In the genomic region with DNA sequence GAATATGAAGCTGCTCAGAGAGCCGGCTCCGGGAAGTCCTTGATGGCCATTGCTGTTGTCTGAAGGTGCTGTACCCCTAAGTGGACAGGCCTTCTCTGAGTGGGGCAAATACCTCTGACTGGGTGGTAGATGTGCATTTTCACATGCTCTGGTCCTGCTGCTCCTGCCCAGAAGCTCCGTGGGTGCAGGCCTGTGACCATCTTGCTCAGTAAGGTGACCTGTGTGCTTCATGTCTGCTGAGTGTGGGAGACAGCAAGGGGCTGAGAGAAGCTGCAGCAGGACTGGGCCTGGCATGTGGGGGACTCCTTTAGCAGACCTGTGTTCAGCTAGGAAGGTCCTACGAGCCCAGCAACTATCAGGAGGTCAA, we compare ENCODE assay signal across 1 cellular context.
TF ChIP-seq lines count a peak whose summit lies in the region.

No MANE protein-coding gene starts in this region.

TF ChIP-seq in HepG2, 621 proteins besides CTCF, POLR2A, EP300 and RAD21 (continued from another document and continues in another):
- TF ChIP-seq, protein P1, sequence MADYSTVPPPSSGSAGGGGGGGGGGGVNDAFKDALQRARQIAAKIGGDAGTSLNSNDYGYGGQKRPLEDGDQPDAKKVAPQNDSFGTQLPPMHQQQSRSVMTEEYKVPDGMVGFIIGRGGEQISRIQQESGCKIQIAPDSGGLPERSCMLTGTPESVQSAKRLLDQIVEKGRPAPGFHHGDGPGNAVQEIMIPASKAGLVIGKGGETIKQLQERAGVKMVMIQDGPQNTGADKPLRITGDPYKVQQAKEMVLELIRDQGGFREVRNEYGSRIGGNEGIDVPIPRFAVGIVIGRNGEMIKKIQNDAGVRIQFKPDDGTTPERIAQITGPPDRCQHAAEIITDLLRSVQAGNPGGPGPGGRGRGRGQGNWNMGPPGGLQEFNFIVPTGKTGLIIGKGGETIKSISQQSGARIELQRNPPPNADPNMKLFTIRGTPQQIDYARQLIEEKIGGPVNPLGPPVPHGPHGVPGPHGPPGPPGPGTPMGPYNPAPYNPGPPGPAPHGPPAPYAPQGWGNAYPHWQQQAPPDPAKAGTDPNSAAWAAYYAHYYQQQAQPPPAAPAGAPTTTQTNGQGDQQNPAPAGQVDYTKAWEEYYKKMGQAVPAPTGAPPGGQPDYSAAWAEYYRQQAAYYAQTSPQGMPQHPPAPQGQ (CRISPR knock-in tag; IDR thresholded peaks at IDR 0.05; ENCODE audit: borderline replicate concordance), result no peak
- TF ChIP-seq, protein P2, sequence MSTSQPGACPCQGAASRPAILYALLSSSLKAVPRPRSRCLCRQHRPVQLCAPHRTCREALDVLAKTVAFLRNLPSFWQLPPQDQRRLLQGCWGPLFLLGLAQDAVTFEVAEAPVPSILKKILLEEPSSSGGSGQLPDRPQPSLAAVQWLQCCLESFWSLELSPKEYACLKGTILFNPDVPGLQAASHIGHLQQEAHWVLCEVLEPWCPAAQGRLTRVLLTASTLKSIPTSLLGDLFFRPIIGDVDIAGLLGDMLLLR (CRISPR knock-in tag; IDR thresholded peaks at IDR 0.05), result no peak
- TF ChIP-seq ZNF383 (CRISPR knock-in tag; IDR thresholded peaks at IDR 0.05; ENCODE audit: borderline replicate concordance) (no peak), MIER3 (CRISPR knock-in tag; IDR thresholded peaks at IDR 0.05; ENCODE audit: borderline replicate concordance) (no peak), ZNF737 (CRISPR knock-in tag; IDR thresholded peaks at IDR 0.05; ENCODE audit: borderline replicate concordance) (0 out of 2 replicates have a peak, but pooled peaks have one; percentile 35), NBN (conservative IDR thresholded peaks at IDR 0.05) (no peak), ZNF776 (CRISPR knock-in tag; IDR thresholded peaks at IDR 0.05) (no peak), ZBTB3 (CRISPR knock-in tag; IDR thresholded peaks at IDR 0.05; ENCODE audit: borderline replicate concordance, low read depth) (no peak), ERF (CRISPR knock-in tag; IDR thresholded peaks at IDR 0.05) (no peak), ZNF775 (CRISPR knock-in tag; IDR thresholded peaks at IDR 0.05; ENCODE audit: borderline replicate concordance) (no peak), SP140L (CRISPR knock-in tag; IDR thresholded peaks at IDR 0.05; ENCODE audit: borderline replicate concordance) (no peak), ZNF329 (CRISPR knock-in tag; IDR thresholded peaks at IDR 0.05; ENCODE audit: low read depth) (no peak), ZNF337 (CRISPR knock-in tag; IDR thresholded peaks at IDR 0.05; ENCODE audit: borderline replicate concordance, low read depth) (no peak), HOXA7 (CRISPR knock-in tag; IDR thresholded peaks at IDR 0.05) (no peak), ZNF44 (CRISPR knock-in tag; IDR thresholded peaks at IDR 0.05) (no peak), FOXC1 (CRISPR knock-in tag; IDR thresholded peaks at IDR 0.05; ENCODE audit: borderline replicate concordance) (no peak), JUNB (CRISPR knock-in tag; IDR thresholded peaks at IDR 0.05; ENCODE audit: borderline replicate concordance) (no peak), ZNF10 (CRISPR knock-in tag; IDR thresholded peaks at IDR 0.05; ENCODE audit: borderline replicate concordance, low read depth) (0 out of 2 replicates have a peak, but pooled peaks have one; percentile 14), ATF7 (IDR thresholded peaks at IDR 0.05) (no peak), ATF7 (CRISPR knock-in tag; IDR thresholded peaks at IDR 0.05) (no peak), NFATC3 (CRISPR knock-in tag; IDR thresholded peaks at IDR 0.05) (no peak), ZNF550 (CRISPR knock-in tag; IDR thresholded peaks at IDR 0.05; ENCODE audit: borderline replicate concordance) (0 out of 2 replicates have a peak, but pooled peaks have one; percentile 91), PCBP2 (optimal IDR thresholded peaks at IDR 0.05; ENCODE audit: low read depth, low read length, poor library complexity, severe bottlenecking) (no peak), MBD4 (IDR thresholded peaks at IDR 0.05; ENCODE audit: borderline replicate concordance, low read length) (no peak), ZNF674 (CRISPR knock-in tag; IDR thresholded peaks at IDR 0.05; ENCODE audit: low read depth) (no peak), ZNF33A (CRISPR knock-in tag; IDR thresholded peaks at IDR 0.05; ENCODE audit: borderline replicate concordance) (no peak), ZNF7 (CRISPR knock-in tag; IDR thresholded peaks at IDR 0.05) (no peak), PHF5A (CRISPR knock-in tag; IDR thresholded peaks at IDR 0.05; ENCODE audit: low read depth, unreplicated experiment) (no peak), ZNF234 (CRISPR knock-in tag; conservative IDR thresholded peaks at IDR 0.05) (no peak), NFKB2 (CRISPR knock-in tag; IDR thresholded peaks at IDR 0.05; ENCODE audit: borderline replicate concordance) (0 out of 2 replicates have a peak, but pooled peaks have one; percentile 26), ASH2L (IDR thresholded peaks at IDR 0.05; ENCODE audit: insufficient read length, low read depth, low read length) (no peak), HNRNPK (IDR thresholded peaks at IDR 0.05; ENCODE audit: low read depth, low read length, poor library complexity, severe bottlenecking) (no peak)
- TF ChIP-seq, protein P3, sequence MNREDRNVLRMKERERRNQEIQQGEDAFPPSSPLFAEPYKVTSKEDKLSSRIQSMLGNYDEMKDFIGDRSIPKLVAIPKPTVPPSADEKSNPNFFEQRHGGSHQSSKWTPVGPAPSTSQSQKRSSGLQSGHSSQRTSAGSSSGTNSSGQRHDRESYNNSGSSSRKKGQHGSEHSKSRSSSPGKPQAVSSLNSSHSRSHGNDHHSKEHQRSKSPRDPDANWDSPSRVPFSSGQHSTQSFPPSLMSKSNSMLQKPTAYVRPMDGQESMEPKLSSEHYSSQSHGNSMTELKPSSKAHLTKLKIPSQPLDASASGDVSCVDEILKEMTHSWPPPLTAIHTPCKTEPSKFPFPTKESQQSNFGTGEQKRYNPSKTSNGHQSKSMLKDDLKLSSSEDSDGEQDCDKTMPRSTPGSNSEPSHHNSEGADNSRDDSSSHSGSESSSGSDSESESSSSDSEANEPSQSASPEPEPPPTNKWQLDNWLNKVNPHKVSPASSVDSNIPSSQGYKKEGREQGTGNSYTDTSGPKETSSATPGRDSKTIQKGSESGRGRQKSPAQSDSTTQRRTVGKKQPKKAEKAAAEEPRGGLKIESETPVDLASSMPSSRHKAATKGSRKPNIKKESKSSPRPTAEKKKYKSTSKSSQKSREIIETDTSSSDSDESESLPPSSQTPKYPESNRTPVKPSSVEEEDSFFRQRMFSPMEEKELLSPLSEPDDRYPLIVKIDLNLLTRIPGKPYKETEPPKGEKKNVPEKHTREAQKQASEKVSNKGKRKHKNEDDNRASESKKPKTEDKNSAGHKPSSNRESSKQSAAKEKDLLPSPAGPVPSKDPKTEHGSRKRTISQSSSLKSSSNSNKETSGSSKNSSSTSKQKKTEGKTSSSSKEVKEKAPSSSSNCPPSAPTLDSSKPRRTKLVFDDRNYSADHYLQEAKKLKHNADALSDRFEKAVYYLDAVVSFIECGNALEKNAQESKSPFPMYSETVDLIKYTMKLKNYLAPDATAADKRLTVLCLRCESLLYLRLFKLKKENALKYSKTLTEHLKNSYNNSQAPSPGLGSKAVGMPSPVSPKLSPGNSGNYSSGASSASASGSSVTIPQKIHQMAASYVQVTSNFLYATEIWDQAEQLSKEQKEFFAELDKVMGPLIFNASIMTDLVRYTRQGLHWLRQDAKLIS (CRISPR knock-in tag; IDR thresholded peaks at IDR 0.05), result no peak
- TF ChIP-seq, protein P4, sequence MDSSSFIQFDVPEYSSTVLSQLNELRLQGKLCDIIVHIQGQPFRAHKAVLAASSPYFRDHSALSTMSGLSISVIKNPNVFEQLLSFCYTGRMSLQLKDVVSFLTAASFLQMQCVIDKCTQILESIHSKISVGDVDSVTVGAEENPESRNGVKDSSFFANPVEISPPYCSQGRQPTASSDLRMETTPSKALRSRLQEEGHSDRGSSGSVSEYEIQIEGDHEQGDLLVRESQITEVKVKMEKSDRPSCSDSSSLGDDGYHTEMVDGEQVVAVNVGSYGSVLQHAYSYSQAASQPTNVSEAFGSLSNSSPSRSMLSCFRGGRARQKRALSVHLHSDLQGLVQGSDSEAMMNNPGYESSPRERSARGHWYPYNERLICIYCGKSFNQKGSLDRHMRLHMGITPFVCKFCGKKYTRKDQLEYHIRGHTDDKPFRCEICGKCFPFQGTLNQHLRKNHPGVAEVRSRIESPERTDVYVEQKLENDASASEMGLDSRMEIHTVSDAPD (CRISPR knock-in tag; IDR thresholded peaks at IDR 0.05), result no peak
- TF ChIP-seq, protein P5, sequence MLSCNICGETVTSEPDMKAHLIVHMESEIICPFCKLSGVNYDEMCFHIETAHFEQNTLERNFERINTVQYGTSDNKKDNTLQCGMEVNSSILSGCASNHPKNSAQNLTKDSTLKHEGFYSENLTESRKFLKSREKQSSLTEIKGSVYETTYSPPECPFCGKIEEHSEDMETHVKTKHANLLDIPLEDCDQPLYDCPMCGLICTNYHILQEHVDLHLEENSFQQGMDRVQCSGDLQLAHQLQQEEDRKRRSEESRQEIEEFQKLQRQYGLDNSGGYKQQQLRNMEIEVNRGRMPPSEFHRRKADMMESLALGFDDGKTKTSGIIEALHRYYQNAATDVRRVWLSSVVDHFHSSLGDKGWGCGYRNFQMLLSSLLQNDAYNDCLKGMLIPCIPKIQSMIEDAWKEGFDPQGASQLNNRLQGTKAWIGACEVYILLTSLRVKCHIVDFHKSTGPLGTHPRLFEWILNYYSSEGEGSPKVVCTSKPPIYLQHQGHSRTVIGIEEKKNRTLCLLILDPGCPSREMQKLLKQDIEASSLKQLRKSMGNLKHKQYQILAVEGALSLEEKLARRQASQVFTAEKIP (CRISPR knock-in tag; IDR thresholded peaks at IDR 0.05; ENCODE audit: borderline replicate concordance), result no peak
- TF ChIP-seq, protein P6, sequence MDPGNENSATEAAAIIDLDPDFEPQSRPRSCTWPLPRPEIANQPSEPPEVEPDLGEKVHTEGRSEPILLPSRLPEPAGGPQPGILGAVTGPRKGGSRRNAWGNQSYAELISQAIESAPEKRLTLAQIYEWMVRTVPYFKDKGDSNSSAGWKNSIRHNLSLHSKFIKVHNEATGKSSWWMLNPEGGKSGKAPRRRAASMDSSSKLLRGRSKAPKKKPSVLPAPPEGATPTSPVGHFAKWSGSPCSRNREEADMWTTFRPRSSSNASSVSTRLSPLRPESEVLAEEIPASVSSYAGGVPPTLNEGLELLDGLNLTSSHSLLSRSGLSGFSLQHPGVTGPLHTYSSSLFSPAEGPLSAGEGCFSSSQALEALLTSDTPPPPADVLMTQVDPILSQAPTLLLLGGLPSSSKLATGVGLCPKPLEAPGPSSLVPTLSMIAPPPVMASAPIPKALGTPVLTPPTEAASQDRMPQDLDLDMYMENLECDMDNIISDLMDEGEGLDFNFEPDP (CRISPR knock-in tag; conservative IDR thresholded peaks at IDR 0.05), result no peak
- TF ChIP-seq, protein P7, sequence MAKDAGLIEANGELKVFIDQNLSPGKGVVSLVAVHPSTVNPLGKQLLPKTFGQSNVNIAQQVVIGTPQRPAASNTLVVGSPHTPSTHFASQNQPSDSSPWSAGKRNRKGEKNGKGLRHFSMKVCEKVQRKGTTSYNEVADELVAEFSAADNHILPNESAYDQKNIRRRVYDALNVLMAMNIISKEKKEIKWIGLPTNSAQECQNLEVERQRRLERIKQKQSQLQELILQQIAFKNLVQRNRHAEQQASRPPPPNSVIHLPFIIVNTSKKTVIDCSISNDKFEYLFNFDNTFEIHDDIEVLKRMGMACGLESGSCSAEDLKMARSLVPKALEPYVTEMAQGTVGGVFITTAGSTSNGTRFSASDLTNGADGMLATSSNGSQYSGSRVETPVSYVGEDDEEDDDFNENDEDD (CRISPR knock-in tag; IDR thresholded peaks at IDR 0.05; ENCODE audit: borderline replicate concordance), result no peak
- TF ChIP-seq, protein P8, sequence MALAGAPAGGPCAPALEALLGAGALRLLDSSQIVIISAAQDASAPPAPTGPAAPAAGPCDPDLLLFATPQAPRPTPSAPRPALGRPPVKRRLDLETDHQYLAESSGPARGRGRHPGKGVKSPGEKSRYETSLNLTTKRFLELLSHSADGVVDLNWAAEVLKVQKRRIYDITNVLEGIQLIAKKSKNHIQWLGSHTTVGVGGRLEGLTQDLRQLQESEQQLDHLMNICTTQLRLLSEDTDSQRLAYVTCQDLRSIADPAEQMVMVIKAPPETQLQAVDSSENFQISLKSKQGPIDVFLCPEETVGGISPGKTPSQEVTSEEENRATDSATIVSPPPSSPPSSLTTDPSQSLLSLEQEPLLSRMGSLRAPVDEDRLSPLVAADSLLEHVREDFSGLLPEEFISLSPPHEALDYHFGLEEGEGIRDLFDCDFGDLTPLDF (CRISPR knock-in tag; IDR thresholded peaks at IDR 0.05), result no peak
- TF ChIP-seq, protein P9, sequence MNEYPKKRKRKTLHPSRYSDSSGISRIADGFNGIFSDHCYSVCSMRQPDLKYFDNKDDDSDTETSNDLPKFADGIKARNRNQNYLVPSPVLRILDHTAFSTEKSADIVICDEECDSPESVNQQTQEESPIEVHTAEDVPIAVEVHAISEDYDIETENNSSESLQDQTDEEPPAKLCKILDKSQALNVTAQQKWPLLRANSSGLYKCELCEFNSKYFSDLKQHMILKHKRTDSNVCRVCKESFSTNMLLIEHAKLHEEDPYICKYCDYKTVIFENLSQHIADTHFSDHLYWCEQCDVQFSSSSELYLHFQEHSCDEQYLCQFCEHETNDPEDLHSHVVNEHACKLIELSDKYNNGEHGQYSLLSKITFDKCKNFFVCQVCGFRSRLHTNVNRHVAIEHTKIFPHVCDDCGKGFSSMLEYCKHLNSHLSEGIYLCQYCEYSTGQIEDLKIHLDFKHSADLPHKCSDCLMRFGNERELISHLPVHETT (CRISPR knock-in tag; conservative IDR thresholded peaks at IDR 0.05), result no peak
